In genomic region chr20:48814633-48815032, GRCh38 we compare ENCODE assay signal across 1 cellular context.
A peak's percentile ranks its signal among the peaks of the same experiment; 100 is the strongest.
TF ChIP-seq lines count a peak whose summit lies in the region.

No MANE protein-coding gene starts in this region.

TF ChIP-seq in K562, 482 proteins besides CTCF, POLR2A, EP300 and RAD21 (continued from another document):
- TF ChIP-seq ZBTB11 (CRISPR knock-in tag; IDR thresholded peaks at IDR 0.05) (peak in 1 of 3 experiments; percentile 33; a peak in 1 of 6 replicates), SRSF7 (optimal IDR thresholded peaks at IDR 0.05; ENCODE audit: low read depth, low read length) (no peak), MEIS2 (IDR thresholded peaks at IDR 0.05; ENCODE audit: partially characterized antibody) (no peak), UBTF (IDR thresholded peaks at IDR 0.05; ENCODE audit: borderline replicate concordance in 1 of 2, low read depth in 2 of 2, low read length in 2 of 2) (no peak), CEBPZ (IDR thresholded peaks at IDR 0.05; ENCODE audit: borderline replicate concordance, low read depth, low read length) (no peak), NKRF (IDR thresholded peaks at IDR 0.05; ENCODE audit: borderline replicate concordance) (no peak), ZNF398 (CRISPR knock-in tag; IDR thresholded peaks at IDR 0.05) (no peak), ZNF507 (tag; conservative IDR thresholded peaks at IDR 0.05) (peak; percentile 98), ZNF41 (CRISPR knock-in tag; conservative IDR thresholded peaks at IDR 0.05) (no peak), DDX20 (tag; IDR thresholded peaks at IDR 0.05; ENCODE audit: low read depth) (no peak), NBN (IDR thresholded peaks at IDR 0.05; ENCODE audit: low read depth) (no peak), E2F6 (IDR thresholded peaks at IDR 0.05; ENCODE audit: borderline replicate concordance in 1 of 2, extremely low read depth in 1 of 2, insufficient read depth in 1 of 2, insufficient read length in 1 of 2, low read depth in 1 of 2, low read length in 1 of 2, poor library complexity in 1 of 2, severe bottlenecking in 1 of 2) (no peak), HDAC2 (IDR thresholded peaks at IDR 0.05) (no peak), USF1 (CRISPR knock-in tag; IDR thresholded peaks at IDR 0.05) (no peak), HCFC1 (IDR thresholded peaks at IDR 0.05; ENCODE audit: low read depth, low read length) (no peak), ELK1 (CRISPR knock-in tag; IDR thresholded peaks at IDR 0.05) (no peak), CBX5 (IDR thresholded peaks at IDR 0.05; ENCODE audit: borderline replicate concordance, low read depth) (no peak)
TF ChIP-seq in K562: peak in this region for 3.
